11 cellular contexts compared by ENCODE assay signal in genomic region chr10:13537985-13538384, GRCh38. TPM values are rescaled to one million over a fixed set of nuclear protein-coding genes. Genes with fewer than 3 reads are reported as not detected.
"Had no signal": no experiment of that assay in that cellular context is flagged by ENCODE, and none has a peak within 500 bp of the region (broad histone marks: within the 10 kb centered on the region; RNA-seq: fewer than 3 reads in every experiment).

No MANE protein-coding gene starts in this region.

RNA-seq across cellular contexts. Expression of gene BEND7, which starts 9.2 kb away (rescaled TPM):
- total RNA-seq: activated B cell treated with CpG ODN at 0.5 μM for 24 hours; activated CD4-positive, alpha-beta memory T cell treated with anti-CD3 and anti-CD28 coated beads for 36 hours; activated CD4-positive, alpha-beta memory T cell treated with anti-CD3 and anti-CD28 coated beads, Interleukin-2, amount 10 ng/mL, durations not matched to agents 7 days and 5 days; activated CD4-positive, alpha-beta T cell treated with anti-CD3 and anti-CD28 coated beads for 36 hours; activated CD4-positive, alpha-beta T cell treated with anti-CD3 and anti-CD28 coated beads, Interleukin-2, amount 10 ng/mL, durations not matched to agents 24 days and 14 days; activated CD4-positive, alpha-beta T cell treated with anti-CD3 and anti-CD28 coated beads, Interleukin-2, amount 10 ng/mL, durations not matched to agents 7 days and 5 days; activated CD8-positive, alpha-beta memory T cell treated with anti-CD3 and anti-CD28 coated beads, Interleukin-2, amount 10 ng/mL, durations not matched to agents 7 days and 5 days; activated CD8-positive, alpha-beta T cell treated with anti-CD3 and anti-CD28 coated beads for 36 hours; activated CD8-positive, alpha-beta T cell treated with anti-CD3 and anti-CD28 coated beads, Interleukin-2, amount 10 ng/mL, durations not matched to agents 7 days and 5 days; T-helper 1 cell treated with Interleukin-12 subunit alpha and Interleukin-12 subunit beta and Interleukin-4 antibody, amounts not matched to agents 30 ng/mL and 1 ng/mL, for 36 hours; T-helper 2 cell treated with Interferon-gamma antibody and Interleukin-4, amounts not matched to agents 100 ng/mL and 5 ng/mL, for 36 hours had no signal
